Comparison of ENCODE assay signal across 8 cellular contexts in genomic region chr1:206658264-206658980, GRCh38. TPM values are rescaled to one million over a fixed set of nuclear protein-coding genes. Genes with fewer than 3 reads are reported as not detected.
A peak's percentile ranks its signal among the peaks of the same experiment; 100 is the strongest.
DNase-seq lines count a peak whose midpoint lies in the region; ATAC-seq and TF ChIP-seq lines count a peak whose summit lies in the region.

No MANE protein-coding gene starts in this region.

- H2AFZ ChIP-seq in mesenchymal stem cell (ENCODE audit: low read depth, low read length), result no peak overlapping the region

- H3K79me1 ChIP-seq in mesenchymal stem cell (replicated peaks; ENCODE audit: low read length, poor library complexity, severe bottlenecking), result no peaks in the 10 kb centered on the region

- 23% methylated on average over 10 of the region's 22 CpGs for WGBS in mesenchymal stem cell
- WGBS in upper lobe of left lung, 2 donors, result 30 to 42% methylated on average over 16 to 22 of the region's 22 CpGs

- POLR2A ChIA-PET in CD8-positive, alpha-beta memory T cell (lab: Charles Lee), result interaction anchor here (0.6 to 0.8 kb wide), 2 partner anchors 156 to 255 kb away, joined by 3 read pairs; no protein-coding TSS in a partner anchor

- peaks cover 23 to 41% of the 10 kb centered on the region in 2 donors for H3K27me3 Mint-ChIP-seq in CD8-positive, alpha-beta memory T cell
- peaks cover 19% of the 10 kb centered on the region for H3K27me3 Mint-ChIP-seq in T-helper 2 cell treated with Interferon-gamma antibody and Interleukin-4, amounts not matched to agents 5 μg/mL and 100 μg/mL, for 36 hours (ENCODE audit: low read depth)

- no peaks in the 10 kb centered on the region for H3K36me3 ChIP-seq in CD8-positive, alpha-beta memory T cell (ENCODE audit: insufficient read depth, low read length)
- peaks cover 3 to 18% of the 10 kb centered on the region in 2 experiments for H3K36me3 ChIP-seq in mesenchymal stem cell (ENCODE audit: control insufficient read depth in 1 of 2, insufficient read depth in 2 of 2, low read depth in 1 of 2, low read length in 2 of 2)
- no peaks in the 10 kb centered on the region for H3K36me3 ChIP-seq in upper lobe of left lung

- peaks cover 7% of the 10 kb centered on the region for H3K27me3 ChIP-seq in CD8-positive, alpha-beta memory T cell (ENCODE audit: insufficient read depth, low read length, poor library complexity, severe bottlenecking)
- H3K27me3 ChIP-seq in mesenchymal stem cell (ENCODE audit: control insufficient read depth in 1 of 2, insufficient read depth in 1 of 2, low read length in 2 of 2) (peaks cover 16 to 29% of the 10 kb centered on the region in 2 experiments), upper lobe of left lung (no peaks in the 10 kb centered on the region)

- H3K27ac Mint-ChIP-seq in CD8-positive, alpha-beta memory T cell, result peak overlapping the region in 2 of 8 donors; percentile 43 to 63
- H3K27ac Mint-ChIP-seq in T-helper 2 cell treated with Interferon-gamma antibody and Interleukin-4, amounts not matched to agents 5 μg/mL and 100 μg/mL, for 36 hours, result peak overlapping the region; percentile 18

- no peak overlapping the region for H3K4ac ChIP-seq in mesenchymal stem cell (ENCODE audit: low read depth in 1 of 2, low read length in 2 of 2)

- no peak overlapping the region for H2BK120ac ChIP-seq in mesenchymal stem cell (ENCODE audit: low read depth, low read length)

- no peak overlapping the region for H3K27ac ChIP-seq in CD8-positive, alpha-beta memory T cell (ENCODE audit: low read depth, low read length)
- H3K27ac ChIP-seq in mesenchymal stem cell (ENCODE audit: low read length, poor library complexity, severe bottlenecking) (no peak overlapping the region), upper lobe of left lung (no peak overlapping the region)

- H4K91ac ChIP-seq in mesenchymal stem cell (ENCODE audit: low read length), result no peak overlapping the region

- no peak overlapping the region for H2BK12ac ChIP-seq in mesenchymal stem cell (ENCODE audit: low read length in 2 of 2)

- peaks cover 3 to 11% (median 6%) of the 10 kb centered on the region in 3 donors for H3K4me1 Mint-ChIP-seq in CD8-positive, alpha-beta memory T cell
- H3K4me1 Mint-ChIP-seq in T-helper 2 cell treated with Interferon-gamma antibody and Interleukin-4, amounts not matched to agents 5 μg/mL and 100 μg/mL, for 36 hours (ENCODE audit: low read depth), result peaks cover 9% of the 10 kb centered on the region

- H3K4me3 Mint-ChIP-seq in CD8-positive, alpha-beta memory T cell, result no peak overlapping the region
- no peak overlapping the region for H3K4me3 Mint-ChIP-seq in T-helper 2 cell treated with Interferon-gamma antibody and Interleukin-4, amounts not matched to agents 5 μg/mL and 100 μg/mL, for 36 hours

- no peak overlapping the region for H3K18ac ChIP-seq in mesenchymal stem cell (ENCODE audit: low read depth in 1 of 2, low read length in 2 of 2)

- TF ChIP-seq POLR2A in upper lobe of left lung (IDR thresholded peaks at IDR 0.05), result no peak

- peaks cover 4% of the 10 kb centered on the region for H3K4me1 ChIP-seq in CD8-positive, alpha-beta memory T cell (ENCODE audit: insufficient read depth, low read length)
- H3K4me1 ChIP-seq in mesenchymal stem cell (ENCODE audit: control insufficient read depth, insufficient read depth, low read depth, low read length) (peaks cover 1% of the 10 kb centered on the region), upper lobe of left lung (peaks cover 5 to 24% (median 14%) of the 10 kb centered on the region in 4 donors)

- no peak overlapping the region for H3K14ac ChIP-seq in mesenchymal stem cell (ENCODE audit: low read length in 2 of 2)

- TF ChIP-seq CTCF in upper lobe of left lung (IDR thresholded peaks at IDR 0.05), result peak; percentile 51 to 75 (median 66)

- no peaks in the 10 kb centered on the region for H3K9me3 ChIP-seq in CD8-positive, alpha-beta memory T cell (ENCODE audit: low read length)
- H3K9me3 ChIP-seq in mesenchymal stem cell (ENCODE audit: control insufficient read depth, low read length) (no peaks in the 10 kb centered on the region), upper lobe of left lung (no peaks in the 10 kb centered on the region)

- no peak overlapping the region for H2AK5ac ChIP-seq in mesenchymal stem cell (ENCODE audit: low read length, severe bottlenecking)

- no peak for TF ChIP-seq EP300 in upper lobe of left lung (IDR thresholded peaks at IDR 0.05)

- no peaks in the 10 kb centered on the region for H3K9me3 Mint-ChIP-seq in CD8-positive, alpha-beta memory T cell
- H3K9me3 Mint-ChIP-seq in T-helper 2 cell treated with Interferon-gamma antibody and Interleukin-4, amounts not matched to agents 5 μg/mL and 100 μg/mL, for 36 hours, result no peaks in the 10 kb centered on the region

- H3K36me3 Mint-ChIP-seq in CD8-positive, alpha-beta memory T cell, result no peaks in the 10 kb centered on the region
- H3K36me3 Mint-ChIP-seq in T-helper 2 cell treated with Interferon-gamma antibody and Interleukin-4, amounts not matched to agents 5 μg/mL and 100 μg/mL, for 36 hours (ENCODE audit: low read depth), result no peaks in the 10 kb centered on the region

- ATAC-seq in HG03159 (IDR thresholded peaks at IDR 0.05; ENCODE audit: unreplicated experiment) (peak; percentile 52), upper lobe of left lung (ENCODE audit: low FRiP score in 2 of 2) (peak; percentile 78 to 79)

- H3K4me3 ChIP-seq in CD8-positive, alpha-beta memory T cell (ENCODE audit: low read length), result no peak overlapping the region
- H3K4me3 ChIP-seq in mesenchymal stem cell (ENCODE audit: insufficient read depth in 1 of 2, low read depth in 1 of 2, low read length in 2 of 2) (no peak overlapping the region), upper lobe of left lung (no peak overlapping the region)

- no peak overlapping the region for H3K23ac ChIP-seq in mesenchymal stem cell (ENCODE audit: low read length in 2 of 2)

- no peak overlapping the region for H2BK15ac ChIP-seq in mesenchymal stem cell (ENCODE audit: low read depth, poor library complexity, severe bottlenecking)

- CTCF ChIA-PET in CD8-positive, alpha-beta memory T cell (lab: Charles Lee), result interaction anchor here (0.8 to 3.3 kb wide), 9 partner anchors 9 to 254 kb away, joined by 3 to 17 read pairs (median 5); partner anchors contain the start of gene DYRK3

- no peak overlapping the region for H2BK5ac ChIP-seq in mesenchymal stem cell (ENCODE audit: low read depth, low read length, poor library complexity, severe bottlenecking)

- DNase-seq in CD8-positive, alpha-beta memory T cell, result peak; percentile 28 to 59 (median 45)
- DNase-seq in T-helper 2 cell treated with Interferon-gamma antibody and Interleukin-4, amounts not matched to agents 5 μg/mL and 100 μg/mL, for 36 hours (ENCODE audit: low spot score), result peak; percentile 46
- peak; percentile 43 for DNase-seq in central memory CD4-positive, alpha-beta T cell
- DNase-seq in mesenchymal stem cell, result peak; percentile 46
- peak; percentile 63 to 88 for DNase-seq in upper lobe of left lung
- no peak for DNase-seq in DMS153 (lab: John Stamatoyannopoulos, UW)
- no peak for DNase-seq in NCI-H1436 treated with DMSO at 0.1 percent for 48 hours (lab: John Stamatoyannopoulos, UW)

- H4K8ac ChIP-seq in mesenchymal stem cell (ENCODE audit: low read length), result no peak overlapping the region

- no peak overlapping the region for H3K4me2 ChIP-seq in mesenchymal stem cell (ENCODE audit: low read length, poor library complexity, severe bottlenecking)

- H3K9ac ChIP-seq in mesenchymal stem cell (ENCODE audit: low read length), result peak overlapping the region; percentile 22

RNA-seq across cellular contexts. Expression of gene DYRK3, which starts 23.1 kb away (rescaled TPM):
- 10 to 100 TPM; 11.0 to 11.7 TPM for total RNA-seq in CD8-positive, alpha-beta memory T cell
- polyA plus RNA-seq in CD8-positive, alpha-beta memory T cell, result not detected
- 12.2 TPM for polyA plus RNA-seq in mesenchymal stem cell (2013, experiment 1 of 2)
- 12.4 TPM for polyA plus RNA-seq in mesenchymal stem cell (2013, experiment 2 of 2)
- 10 to 100 TPM in 2 of 6 donors, 1 to 10 TPM in 4; 4.1 to 20.7 (median 7.0) TPM for total RNA-seq in upper lobe of left lung

RNA-seq across cellular contexts. Expression of gene MAPKAPK2, which starts 26.3 kb away (rescaled TPM):
- total RNA-seq in CD8-positive, alpha-beta memory T cell, result 10 to 100 TPM; 78.4 to 79.1 TPM
- 5.0 TPM for polyA plus RNA-seq in CD8-positive, alpha-beta memory T cell
- polyA plus RNA-seq in mesenchymal stem cell (2013, experiment 1 of 2), result 73.7 TPM
- 75.7 TPM for polyA plus RNA-seq in mesenchymal stem cell (2013, experiment 2 of 2)
- total RNA-seq in upper lobe of left lung, result 100 to 1,000 TPM in 2 of 6 donors, 10 to 100 TPM in 4; 64.8 to 135 (median 84.3) TPM

RNA-seq across cellular contexts. Expression of gene EIF2D, which starts 46.2 kb away (rescaled TPM):
- 10 to 100 TPM; 82.7 to 88.7 TPM for total RNA-seq in CD8-positive, alpha-beta memory T cell
- 35.3 TPM for polyA plus RNA-seq in CD8-positive, alpha-beta memory T cell
- 35.2 TPM for polyA plus RNA-seq in mesenchymal stem cell (2013, experiment 1 of 2)
- 37.7 TPM for polyA plus RNA-seq in mesenchymal stem cell (2013, experiment 2 of 2)
- total RNA-seq in upper lobe of left lung, result 10 to 100 TPM; 32.6 to 84.9 (median 45.4) TPM

Comparison
In these comparisons a context has a peak if more than half of its experiments do, and no peak if none do; other contexts are left out.
1. DNase-seq: peak in CD8-positive, alpha-beta memory T cell (5 of 5), T-helper 2 cell treated with Interferon-gamma antibody and Interleukin-4, amounts not matched to agents 5 μg/mL and 100 μg/mL, for 36 hours (single experiment), central memory CD4-positive, alpha-beta T cell (single experiment), mesenchymal stem cell (single experiment) and upper lobe of left lung (2 of 2); none in DMS153 (single experiment) and NCI-H1436 treated with DMSO at 0.1 percent for 48 hours (single experiment).